In the genomic region with DNA sequence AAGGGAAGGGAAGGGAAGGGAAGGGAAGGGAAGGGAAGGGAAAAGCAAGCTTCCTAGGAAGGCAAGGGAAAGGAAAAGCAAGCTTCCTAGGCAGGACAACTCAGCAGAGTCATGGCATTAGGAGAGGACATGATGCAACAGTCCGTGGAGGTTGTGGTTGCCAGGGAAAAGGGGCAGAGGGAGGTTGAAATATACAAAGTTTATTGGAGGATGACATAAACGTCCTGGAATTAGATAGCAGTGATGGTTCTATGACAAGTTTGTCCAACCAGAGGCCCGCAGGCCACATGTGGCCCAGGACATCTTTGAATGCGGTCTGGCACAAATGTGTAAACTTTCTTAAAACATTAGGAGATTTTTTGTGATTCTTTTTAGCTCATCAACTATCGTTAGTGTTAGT, we compare ENCODE assay signal across 20 cellular contexts. TPM values are rescaled to one million over a fixed set of nuclear protein-coding genes. Genes with fewer than 3 reads are reported as not detected.
DNase-seq lines count a peak whose midpoint lies in the region; ATAC-seq, FAIRE-seq and TF ChIP-seq lines count a peak whose summit lies in the region.
"Had no signal": no experiment of that assay in that cellular context is flagged by ENCODE, and none has a peak within 500 bp of the region (broad histone marks: within the 10 kb centered on the region; RNA-seq: fewer than 3 reads in every experiment).

No MANE protein-coding gene starts in this region.

- H3K36me3 Mint-ChIP-seq in astrocyte (ENCODE audit: low read depth, unreplicated experiment), result no peaks in the 10 kb centered on the region
- no peaks in the 10 kb centered on the region for H3K36me3 Mint-ChIP-seq in activated naive CD4-positive, alpha-beta T cell treated with anti-CD3 and anti-CD28 coated beads, Interleukin-2, amount 10 ng/mL, durations not matched to agents 7 days and 5 days
- H3K36me3 Mint-ChIP-seq: stimulated activated effector memory CD8-positive, alpha-beta T cell treated with anti-CD3 and anti-CD28 coated beads, Interleukin-12 subunit alpha, Interleukin-12 subunit beta, amount 100 ng/mL, for 72 hours had no signal

- no peak for TF ChIP-seq EP300 in gastroesophageal sphincter (IDR thresholded peaks at IDR 0.05)

- H4K20me1 ChIP-seq in astrocyte (ENCODE audit: insufficient read depth, low read length), result no peaks in the 10 kb centered on the region
- H4K20me1 ChIP-seq: BLaER1 treated with 17β-estradiol and CSF1 and Interleukin-3, amounts not matched to agents 10 nM and 100 nM had no signal

- no peak overlapping the region for H3K4me2 ChIP-seq in astrocyte (ENCODE audit: low read length)
- H3K4me2 ChIP-seq: BLaER1 treated with 17β-estradiol and CSF1 and Interleukin-3, amounts not matched to agents 10 nM and 100 nM had no signal

- H3K4me1 ChIP-seq in astrocyte (ENCODE audit: insufficient read depth, low read length), result no peaks in the 10 kb centered on the region
- H3K4me1 ChIP-seq in right lobe of liver, result peaks cover 0 to 5% (median 0%) of the 10 kb centered on the region in 4 donors
- H3K4me1 ChIP-seq in gastroesophageal sphincter, result no peaks in the 10 kb centered on the region
- H3K4me1 ChIP-seq: vagina had no signal

- no peaks in the 10 kb centered on the region for H3K79me2 ChIP-seq in astrocyte (ENCODE audit: insufficient read depth, low read length)

- TF ChIP-seq POLR2A in right lobe of liver (IDR thresholded peaks at IDR 0.05) (no peak), gastroesophageal sphincter (IDR thresholded peaks at IDR 0.05) (no peak)

- peaks cover 4% of the 10 kb centered on the region for H3K4me1 Mint-ChIP-seq in astrocyte (ENCODE audit: low read depth, unreplicated experiment)
- H3K4me1 Mint-ChIP-seq in activated naive CD4-positive, alpha-beta T cell treated with anti-CD3 and anti-CD28 coated beads, Interleukin-2, amount 10 ng/mL, durations not matched to agents 7 days and 5 days, result no peaks in the 10 kb centered on the region
- H3K4me1 Mint-ChIP-seq: activated CD4-positive, alpha-beta memory T cell treated with anti-CD3 and anti-CD28 coated beads, Interleukin-2, amount 10 ng/mL, durations not matched to agents 7 days and 5 days; stimulated activated effector memory CD8-positive, alpha-beta T cell treated with anti-CD3 and anti-CD28 coated beads, Interleukin-12 subunit alpha, Interleukin-12 subunit beta, amount 100 ng/mL, for 72 hours had no signal

- peaks cover 22% of the 10 kb centered on the region for H3K27me3 Mint-ChIP-seq in astrocyte (ENCODE audit: low read depth, unreplicated experiment)
- H3K27me3 Mint-ChIP-seq in activated naive CD4-positive, alpha-beta T cell treated with anti-CD3 and anti-CD28 coated beads, Interleukin-2, amount 10 ng/mL, durations not matched to agents 7 days and 5 days, result peaks cover 26% of the 10 kb centered on the region
- H3K27me3 Mint-ChIP-seq: activated CD4-positive, alpha-beta memory T cell treated with anti-CD3 and anti-CD28 coated beads, Interleukin-2, amount 10 ng/mL, durations not matched to agents 7 days and 5 days had no signal

- H3K4me3 ChIP-seq in astrocyte (ENCODE audit: insufficient read depth, low read depth, low read length) (no peak overlapping the region), right lobe of liver (no peak overlapping the region), gastroesophageal sphincter (no peak overlapping the region)
- H3K4me3 ChIP-seq: BLaER1 treated with 17β-estradiol and CSF1 and Interleukin-3, amounts not matched to agents 10 nM and 100 nM; heart right ventricle; vagina had no signal

- H3K27ac ChIP-seq in astrocyte (ENCODE audit: low read depth, low read length), result no peak overlapping the region
- H3K27ac ChIP-seq in right lobe of liver, result no peak overlapping the region
- no peak overlapping the region for H3K27ac ChIP-seq in gastroesophageal sphincter
- H3K27ac ChIP-seq: BLaER1 treated with 17β-estradiol and CSF1 and Interleukin-3, amounts not matched to agents 10 nM and 100 nM; heart right ventricle; vagina had no signal

- H3K27ac Mint-ChIP-seq in astrocyte (ENCODE audit: unreplicated experiment), result peak overlapping the region; percentile 83
- no peak overlapping the region for H3K27ac Mint-ChIP-seq in activated naive CD4-positive, alpha-beta T cell treated with anti-CD3 and anti-CD28 coated beads, Interleukin-2, amount 10 ng/mL, durations not matched to agents 7 days and 5 days
- H3K27ac Mint-ChIP-seq: activated CD4-positive, alpha-beta memory T cell treated with anti-CD3 and anti-CD28 coated beads, Interleukin-2, amount 10 ng/mL, durations not matched to agents 7 days and 5 days; stimulated activated effector memory CD8-positive, alpha-beta T cell treated with anti-CD3 and anti-CD28 coated beads, Interleukin-12 subunit alpha, Interleukin-12 subunit beta, amount 100 ng/mL, for 72 hours had no signal

- no peak for TF ChIP-seq CTCF in astrocyte (IDR thresholded peaks at IDR 0.05; ENCODE audit: insufficient read depth, low read depth, low read length)
- no peak for TF ChIP-seq CTCF in right lobe of liver (IDR thresholded peaks at IDR 0.05)
- TF ChIP-seq CTCF in gastroesophageal sphincter (IDR thresholded peaks at IDR 0.05), result no peak

- peaks cover 4% of the 10 kb centered on the region for H3K9me3 Mint-ChIP-seq in astrocyte (ENCODE audit: unreplicated experiment)
- no peaks in the 10 kb centered on the region for H3K9me3 Mint-ChIP-seq in activated naive CD4-positive, alpha-beta T cell treated with anti-CD3 and anti-CD28 coated beads, Interleukin-2, amount 10 ng/mL, durations not matched to agents 7 days and 5 days
- H3K9me3 Mint-ChIP-seq: activated CD4-positive, alpha-beta memory T cell treated with anti-CD3 and anti-CD28 coated beads, Interleukin-2, amount 10 ng/mL, durations not matched to agents 7 days and 5 days; effector memory CD8-positive, alpha-beta T cell; stimulated activated effector memory CD8-positive, alpha-beta T cell treated with anti-CD3 and anti-CD28 coated beads, Interleukin-12 subunit alpha, Interleukin-12 subunit beta, amount 100 ng/mL, for 72 hours had no signal

- no peak for FAIRE-seq in astrocyte (lab: Jason Lieb, UNC)

- no peaks in the 10 kb centered on the region for H3K27me3 ChIP-seq in astrocyte (ENCODE audit: insufficient read depth, low read length)
- H3K27me3 ChIP-seq in right lobe of liver, result no peaks in the 10 kb centered on the region
- H3K27me3 ChIP-seq in gastroesophageal sphincter, result no peaks in the 10 kb centered on the region
- H3K27me3 ChIP-seq: BLaER1 treated with 17β-estradiol and CSF1 and Interleukin-3, amounts not matched to agents 10 nM and 100 nM; heart right ventricle; vagina had no signal

- no peak overlapping the region for H3K4me3 Mint-ChIP-seq in astrocyte (ENCODE audit: unreplicated experiment)
- no peak overlapping the region for H3K4me3 Mint-ChIP-seq in activated naive CD4-positive, alpha-beta T cell treated with anti-CD3 and anti-CD28 coated beads, Interleukin-2, amount 10 ng/mL, durations not matched to agents 7 days and 5 days
- H3K4me3 Mint-ChIP-seq: activated CD4-positive, alpha-beta memory T cell treated with anti-CD3 and anti-CD28 coated beads, Interleukin-2, amount 10 ng/mL, durations not matched to agents 7 days and 5 days; effector memory CD8-positive, alpha-beta T cell; naive thymus-derived CD4-positive, alpha-beta T cell; stimulated activated effector memory CD8-positive, alpha-beta T cell treated with anti-CD3 and anti-CD28 coated beads, Interleukin-12 subunit alpha, Interleukin-12 subunit beta, amount 100 ng/mL, for 72 hours had no signal

- intact Hi-C loops in right lobe of liver (cut with DNase I), result no loop called here

- CTCF ChIA-PET in activated naive CD4-positive, alpha-beta T cell treated with anti-CD3 and anti-CD28 coated beads, Interleukin-2, amount 10 ng/mL, durations not matched to agents 7 days and 5 days (lab: Charles Lee), result interaction anchor here (0.9 kb wide), 1 partner anchor 195 kb away, joined by 3 read pairs; no protein-coding TSS in a partner anchor

- peak; percentile 86 for DNase-seq in ELR (ENCODE audit: low read depth)
- DNase-seq in LoVo (ENCODE audit: low spot score), result peak; percentile 24
- DNase-seq in astrocyte (ENCODE audit: low read depth), result peak; percentile 39
- peak in 1 of 3 donors; percentile 12 for DNase-seq in right lobe of liver
- DNase-seq in NCI-H69 (lab: John Stamatoyannopoulos, UW), result no peak
- DNase-seq in activated naive CD4-positive, alpha-beta T cell treated with anti-CD3 and anti-CD28 coated beads, Interleukin-2, amount 10 ng/mL, durations not matched to agents 7 days and 5 days, result no peak
- DNase-seq: activated CD4-positive, alpha-beta memory T cell treated with anti-CD3 and anti-CD28 coated beads, Interleukin-2, amount 10 ng/mL, durations not matched to agents 7 days and 5 days; activated effector memory CD4-positive, alpha-beta T cell treated with Interleukin-2 at 50 U/mL for 16 hours; effector memory CD8-positive, alpha-beta T cell; H7; heart right ventricle; naive thymus-derived CD4-positive, alpha-beta T cell; NCI-H1048; NCI-H2227 treated with DMSO at 0.1 percent for 48 hours; stimulated activated CD4-positive, alpha-beta T cell treated with anti-CD3 and anti-CD28 coated beads, Interleukin-2, amount 100 ng/mL, for 48 hours had no signal

- no peaks in the 10 kb centered on the region for H3K9me3 ChIP-seq in astrocyte (ENCODE audit: insufficient read depth, low read depth, low read length)
- H3K9me3 ChIP-seq in right lobe of liver, result no peaks in the 10 kb centered on the region
- H3K9me3 ChIP-seq in gastroesophageal sphincter, result no peaks in the 10 kb centered on the region
- H3K9me3 ChIP-seq: BLaER1 treated with 17β-estradiol and CSF1 and Interleukin-3, amounts not matched to agents 10 nM and 100 nM; heart right ventricle; vagina had no signal

- WGBS in right lobe of liver (ENCODE audit: insufficient coverage, low coverage, low lambda C conversion rate, missing lambda C conversion rate), result 54% methylated on average over 5 of the region's 5 CpGs
- 68 to 74% methylated on average over 5 of the region's 5 CpGs for WGBS in gastroesophageal sphincter (ENCODE audit: low coverage in 1 of 2), 2 donors

- peak in 3 of 4 donors; percentile 29 to 65 (median 53) for ATAC-seq in right lobe of liver
- no peak for ATAC-seq in gastroesophageal sphincter
- no peak for ATAC-seq in HG03378 (IDR thresholded peaks at IDR 0.05; ENCODE audit: unreplicated experiment)
- ATAC-seq: effector memory CD8-positive, alpha-beta T cell; heart right ventricle; naive thymus-derived CD4-positive, alpha-beta T cell; stimulated activated effector memory CD8-positive, alpha-beta T cell treated with anti-CD3 and anti-CD28 coated beads, Interleukin-12 subunit alpha, Interleukin-12 subunit beta, amount 100 ng/mL, for 72 hours had no signal

- no peak overlapping the region for H2AFZ ChIP-seq in astrocyte (ENCODE audit: low read depth, low read length)

- H3K36me3 ChIP-seq in astrocyte (ENCODE audit: insufficient read depth, low read length) (no peaks in the 10 kb centered on the region), right lobe of liver (no peaks in the 10 kb centered on the region), gastroesophageal sphincter (no peaks in the 10 kb centered on the region)
- H3K36me3 ChIP-seq: BLaER1 treated with 17β-estradiol and CSF1 and Interleukin-3, amounts not matched to agents 10 nM and 100 nM; heart right ventricle; vagina had no signal

- no peak overlapping the region for H3K9ac ChIP-seq in astrocyte (ENCODE audit: low read length)
- H3K9ac ChIP-seq: BLaER1 treated with 17β-estradiol and CSF1 and Interleukin-3, amounts not matched to agents 10 nM and 100 nM had no signal

RNA-seq across cellular contexts. Expression of a gene that starts 59.8 kb away (rescaled TPM):
- total RNA-seq in astrocyte (not detected in 2 replicates), right lobe of liver (not detected), gastroesophageal sphincter (not detected)
- total RNA-seq: activated CD4-positive, alpha-beta memory T cell treated with anti-CD3 and anti-CD28 coated beads, Interleukin-2, amount 10 ng/mL, durations not matched to agents 7 days and 5 days; H7; naive thymus-derived CD4-positive, alpha-beta T cell; vagina had no signal

Comparison
In these comparisons a context has a peak if more than half of its experiments do, and no peak if none do; other contexts are left out.
1. DNase-seq: peak in ELR (single experiment), LoVo (single experiment) and astrocyte (single experiment); none in NCI-H69 (single experiment) and activated naive CD4-positive, alpha-beta T cell treated with anti-CD3 and anti-CD28 coated beads, Interleukin-2, amount 10 ng/mL, durations not matched to agents 7 days and 5 days (single experiment).
2. ATAC-seq: peak in right lobe of liver (3 of 4); none in gastroesophageal sphincter (single experiment) and HG03378 (single experiment).